In the genomic region with DNA sequence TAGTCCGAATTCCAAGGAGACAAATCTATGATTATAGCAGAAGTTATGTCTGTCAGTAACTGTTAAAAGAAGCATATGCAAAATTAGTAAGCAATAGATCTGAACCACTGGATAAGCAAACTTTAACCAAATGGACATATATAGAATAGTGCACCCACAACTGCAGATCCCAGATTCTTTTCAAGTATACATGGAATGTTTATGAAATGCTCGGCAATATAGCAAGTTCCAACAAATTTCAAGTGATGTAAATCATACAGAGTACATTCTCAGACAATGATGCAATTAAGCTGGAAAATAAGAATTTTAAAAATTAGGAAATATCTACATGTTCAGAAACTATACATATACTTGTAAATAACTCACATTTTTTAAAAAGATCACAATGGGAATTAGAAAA, we compare ENCODE assay signal across 14 cellular contexts.
"Had no signal": no experiment of that assay in that cellular context is flagged by ENCODE, and none has a peak within 500 bp of the region (broad histone marks: within the 10 kb centered on the region; RNA-seq: fewer than 3 reads in every experiment).

No MANE protein-coding gene starts in this region.

- H3K36me3 ChIP-seq: gastrocnemius medialis, heart right ventricle, left ventricle myocardium inferior, ovary, upper lobe of right lung had no signal

- DNase-seq: activated CD4-positive, alpha-beta memory T cell treated with anti-CD3 and anti-CD28 coated beads for 36 hours; activated gamma-delta T cell treated with Interleukin-2 at 50 U/mL for 16 hours; activated naive CD8-positive, alpha-beta T cell treated with anti-CD3 and anti-CD28 coated beads, Interleukin-2, amount 10 ng/mL, durations not matched to agents 7 days and 5 days; activated T-cell treated with anti-CD3 and anti-CD28 coated beads, Interleukin-2, amount 50 U/mL, for 48 hours; dermis blood vessel endothelial cell; gastrocnemius medialis; heart right ventricle; left ventricle myocardium inferior; ovary; stimulated activated CD4-positive, alpha-beta T cell treated with anti-CD3 and anti-CD28 coated beads, Interleukin-15, amount 100 ng/mL, for 24 hours; stimulated activated CD4-positive, alpha-beta T cell treated with anti-CD3 and anti-CD28 coated beads, Interleukin-4, amount 100 ng/mL, for 24 hours; T-helper 9 cell had no signal

- H3K4me3 ChIP-seq: gastrocnemius medialis, heart right ventricle, left ventricle myocardium inferior, ovary, upper lobe of right lung had no signal

- H3K27ac ChIP-seq: gastrocnemius medialis, heart right ventricle, left ventricle myocardium inferior, ovary, upper lobe of right lung had no signal

- H3K4me1 ChIP-seq: gastrocnemius medialis had no signal

- H3K27me3 ChIP-seq: gastrocnemius medialis, heart right ventricle, ovary, upper lobe of right lung had no signal

- ATAC-seq: esophagus mucosa, gastrocnemius medialis, heart right ventricle, upper lobe of right lung had no signal

- H3K9me3 ChIP-seq: gastrocnemius medialis, ovary, upper lobe of right lung had no signal
